23 cellular contexts compared by ENCODE assay signal in the genomic region with DNA sequence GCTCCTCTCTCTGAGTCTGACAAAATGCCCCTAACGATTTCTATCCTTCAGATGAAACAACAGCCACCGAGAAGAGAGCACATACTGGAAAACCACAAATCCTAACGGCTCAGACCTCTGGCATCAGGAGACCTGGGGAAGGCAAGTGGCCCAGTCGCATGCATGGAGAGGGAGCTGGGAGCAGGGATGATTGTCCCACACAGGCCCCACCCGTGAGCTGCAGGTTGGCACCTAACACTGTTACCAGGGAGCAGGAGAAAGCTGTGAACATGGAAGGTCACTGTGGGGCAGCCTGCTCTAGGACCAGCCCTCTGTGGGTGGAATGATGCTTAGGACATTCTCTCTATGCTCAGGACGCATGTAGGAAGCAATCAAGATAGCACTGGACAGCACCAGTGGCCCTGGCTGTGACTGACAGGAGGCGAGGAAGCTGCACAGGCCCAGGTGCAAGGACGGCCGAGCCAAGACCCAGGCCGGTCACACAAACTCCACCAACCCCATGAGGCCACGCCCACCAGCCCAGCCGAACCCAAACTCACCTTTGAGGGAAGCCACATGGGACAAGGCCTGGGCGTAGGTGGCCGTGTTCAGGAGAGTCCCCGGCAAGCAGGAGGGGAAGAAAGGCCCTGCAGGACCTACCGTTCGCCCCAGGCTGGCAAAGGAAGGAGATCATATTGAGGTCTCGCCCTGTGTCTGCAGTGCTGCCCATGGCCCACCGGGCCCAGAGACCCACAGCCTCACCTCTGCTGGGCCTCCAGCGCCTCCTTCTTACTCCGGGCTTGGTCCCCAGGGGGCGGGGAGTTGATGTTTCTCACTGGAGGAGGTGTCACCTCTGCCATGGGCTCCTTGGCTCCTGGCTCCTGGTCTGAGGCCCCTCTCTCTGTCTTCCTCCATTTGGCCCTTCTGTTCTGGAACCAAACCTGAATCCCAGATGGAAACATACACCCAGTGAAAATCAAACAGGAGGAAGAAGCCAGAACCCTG. TPM values are rescaled to one million over a fixed set of nuclear protein-coding genes. Genes with fewer than 3 reads are reported as not detected.
"Had no signal": no experiment of that assay in that cellular context is flagged by ENCODE, and none has a peak within 500 bp of the region (broad histone marks: within the 10 kb centered on the region; RNA-seq: fewer than 3 reads in every experiment).

No MANE protein-coding gene starts in this region.

- H3K4me1 ChIP-seq: ascending aorta, gastrocnemius medialis, left lung, upper lobe of right lung had no signal

- H3K27me3 ChIP-seq: ascending aorta had no signal

- ATAC-seq: activated CD8-positive, alpha-beta memory T cell treated with anti-CD3 and anti-CD28 coated beads, Interleukin-2, amount 10 ng/mL, durations not matched to agents 7 days and 5 days; esophagus mucosa; gastrocnemius medialis; left lung; right cardiac atrium; stimulated activated effector memory CD8-positive, alpha-beta T cell treated with anti-CD3 and anti-CD28 coated beads, Interleukin-12 subunit alpha, Interleukin-12 subunit beta, amount 100 ng/mL, for 72 hours had no signal

- H3K27ac ChIP-seq: ascending aorta, gastrocnemius medialis, left lung, upper lobe of right lung had no signal

- H3K4me3 Mint-ChIP-seq: activated CD4-positive, alpha-beta memory T cell treated with anti-CD3 and anti-CD28 coated beads, Interleukin-2, amount 10 ng/mL, durations not matched to agents 7 days and 5 days; activated CD8-positive, alpha-beta memory T cell treated with anti-CD3 and anti-CD28 coated beads, Interleukin-2, amount 10 ng/mL, durations not matched to agents 7 days and 5 days; activated naive CD4-positive, alpha-beta T cell treated with anti-CD3 and anti-CD28 coated beads, Interleukin-2, amount 50 U/mL, for 24 hours; central memory CD8-positive, alpha-beta T cell; nephron; stimulated activated effector memory CD8-positive, alpha-beta T cell treated with anti-CD3 and anti-CD28 coated beads, Interleukin-12 subunit alpha, Interleukin-12 subunit beta, amount 100 ng/mL, for 72 hours; T-helper 2 cell treated with Interferon-gamma antibody and Interleukin-4, amounts not matched to agents 5 μg/mL and 100 μg/mL, for 36 hours had no signal

- H3K27ac Mint-ChIP-seq: activated CD4-positive, alpha-beta memory T cell treated with anti-CD3 and anti-CD28 coated beads, Interleukin-2, amount 10 ng/mL, durations not matched to agents 7 days and 5 days; activated CD8-positive, alpha-beta memory T cell treated with anti-CD3 and anti-CD28 coated beads, Interleukin-2, amount 10 ng/mL, durations not matched to agents 7 days and 5 days; activated naive CD4-positive, alpha-beta T cell treated with anti-CD3 and anti-CD28 coated beads, Interleukin-2, amount 50 U/mL, for 24 hours; nephron; progenitor cell of endocrine pancreas; stimulated activated effector memory CD8-positive, alpha-beta T cell treated with anti-CD3 and anti-CD28 coated beads, Interleukin-12 subunit alpha, Interleukin-12 subunit beta, amount 100 ng/mL, for 72 hours; T-helper 2 cell treated with Interferon-gamma antibody and Interleukin-4, amounts not matched to agents 5 μg/mL and 100 μg/mL, for 36 hours had no signal

- DNase-seq: activated CD4-positive, alpha-beta memory T cell treated with anti-CD3 and anti-CD28 coated beads, Interleukin-2, amount 10 ng/mL, durations not matched to agents 7 days and 5 days; activated CD4-positive, alpha-beta T cell treated with anti-CD3 and anti-CD28 coated beads for 48 hours; activated CD4-positive, CD25-positive, alpha-beta regulatory T cell; activated CD8-positive, alpha-beta memory T cell treated with anti-CD3 and anti-CD28 coated beads, Interleukin-2, amount 10 ng/mL, durations not matched to agents 7 days and 5 days; cortex of kidney; gastrocnemius medialis; kidney; left lung; midbrain; nucleus accumbens; right cardiac atrium; stimulated activated CD4-positive, alpha-beta T cell treated with anti-CD3 and anti-CD28 coated beads, Interleukin-4, amount 100 ng/mL, for 24 hours; upper lobe of right lung had no signal

- H3K9me3 Mint-ChIP-seq: activated CD4-positive, alpha-beta memory T cell treated with anti-CD3 and anti-CD28 coated beads, Interleukin-2, amount 10 ng/mL, durations not matched to agents 7 days and 5 days; activated naive CD4-positive, alpha-beta T cell treated with anti-CD3 and anti-CD28 coated beads, Interleukin-2, amount 50 U/mL, for 24 hours; central memory CD8-positive, alpha-beta T cell; nephron; stimulated activated effector memory CD8-positive, alpha-beta T cell treated with anti-CD3 and anti-CD28 coated beads, Interleukin-12 subunit alpha, Interleukin-12 subunit beta, amount 100 ng/mL, for 72 hours; T-helper 2 cell treated with Interferon-gamma antibody and Interleukin-4, amounts not matched to agents 5 μg/mL and 100 μg/mL, for 36 hours had no signal

- H3K4me3 ChIP-seq: ascending aorta, gastrocnemius medialis, left lung, smooth muscle cell, upper lobe of right lung had no signal

- H3K4me1 Mint-ChIP-seq: activated CD4-positive, alpha-beta memory T cell treated with anti-CD3 and anti-CD28 coated beads, Interleukin-2, amount 10 ng/mL, durations not matched to agents 7 days and 5 days; activated CD8-positive, alpha-beta memory T cell treated with anti-CD3 and anti-CD28 coated beads, Interleukin-2, amount 10 ng/mL, durations not matched to agents 7 days and 5 days; activated naive CD4-positive, alpha-beta T cell treated with anti-CD3 and anti-CD28 coated beads, Interleukin-2, amount 50 U/mL, for 24 hours; central memory CD8-positive, alpha-beta T cell; nephron; stimulated activated effector memory CD8-positive, alpha-beta T cell treated with anti-CD3 and anti-CD28 coated beads, Interleukin-12 subunit alpha, Interleukin-12 subunit beta, amount 100 ng/mL, for 72 hours had no signal

- H3K36me3 ChIP-seq: ascending aorta, gastrocnemius medialis, left lung, upper lobe of right lung had no signal

- H3K36me3 Mint-ChIP-seq: activated CD8-positive, alpha-beta memory T cell treated with anti-CD3 and anti-CD28 coated beads, Interleukin-2, amount 10 ng/mL, durations not matched to agents 7 days and 5 days; activated naive CD4-positive, alpha-beta T cell treated with anti-CD3 and anti-CD28 coated beads, Interleukin-2, amount 50 U/mL, for 24 hours; stimulated activated effector memory CD8-positive, alpha-beta T cell treated with anti-CD3 and anti-CD28 coated beads, Interleukin-12 subunit alpha, Interleukin-12 subunit beta, amount 100 ng/mL, for 72 hours had no signal

- H3K4me2 ChIP-seq: smooth muscle cell had no signal

- H3K9me3 ChIP-seq: ascending aorta, gastrocnemius medialis, left lung, upper lobe of right lung had no signal

RNA-seq across cellular contexts. Expression of a gene that starts 9.7 kb away (rescaled TPM):
- total RNA-seq: activated CD4-positive, alpha-beta memory T cell treated with anti-CD3 and anti-CD28 coated beads, Interleukin-2, amount 10 ng/mL, durations not matched to agents 7 days and 5 days; activated CD8-positive, alpha-beta memory T cell treated with anti-CD3 and anti-CD28 coated beads, Interleukin-2, amount 10 ng/mL, durations not matched to agents 7 days and 5 days; ascending aorta; esophagus mucosa; gastrocnemius medialis; kidney; mammary epithelial cell; progenitor cell of endocrine pancreas; right cardiac atrium; smooth muscle cell; upper lobe of right lung had no signal
